Comparison of ENCODE assay signal across 19 cellular contexts in the genomic region with DNA sequence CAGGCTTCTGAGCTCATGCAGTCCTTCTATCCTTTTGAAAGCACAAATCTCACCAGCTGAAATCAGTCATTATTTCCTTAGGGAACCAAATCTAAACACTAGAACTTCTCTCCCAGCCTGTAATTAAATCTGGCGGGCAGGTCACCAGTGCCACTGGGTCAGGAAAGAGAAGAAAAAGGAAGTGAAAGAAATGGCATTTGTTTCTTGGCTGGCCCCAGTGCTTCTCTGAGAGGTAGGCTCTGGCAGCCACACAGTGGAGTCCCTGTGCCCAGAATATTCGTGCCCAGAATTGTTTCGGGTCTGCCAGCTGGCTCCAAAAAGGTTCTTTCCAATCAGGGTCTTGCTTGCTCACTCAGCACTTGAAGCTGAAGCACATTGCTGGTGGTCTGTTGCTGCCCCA.
DNase-seq lines count a peak whose midpoint lies in the region; ATAC-seq, FAIRE-seq and TF ChIP-seq lines count a peak whose summit lies in the region.
"Had no signal": no experiment of that assay in that cellular context is flagged by ENCODE, and none has a peak within 500 bp of the region (broad histone marks: within the 10 kb centered on the region; RNA-seq: fewer than 3 reads in every experiment).

No MANE protein-coding gene starts in this region.

- no peak overlapping the region for H3K27ac ChIP-seq in mammary epithelial cell (ENCODE audit: insufficient read depth, low read depth, low read length)
- H3K27ac ChIP-seq: C4-2B, sigmoid colon had no signal

- no peak for FAIRE-seq in urothelium cell line (lab: Jason Lieb, UNC)
- FAIRE-seq: H1 had no signal

- H4K20me1 ChIP-seq in mammary epithelial cell (ENCODE audit: insufficient read depth, low read length): no peaks in the 10 kb centered on the region

- in situ Hi-C loops in mammary epithelial cell (cut with MboI; ENCODE audit: low sequenced_read_pairs in 2 of 2): no loop called here

- peak in 8 of 14 donors; percentile 6 to 70 (median 32) for DNase-seq in C1 segment of cervical spinal cord (lab: John Stamatoyannopoulos, UW)
- DNase-seq in NAMALWA (ENCODE audit: low spot score): peak; percentile 8
- DNase-seq in mammary epithelial cell: no peak
- DNase-seq in medulla oblongata (ENCODE audit: extremely low spot score): peak; percentile 77
- DNase-seq in occipital lobe (lab: John Stamatoyannopoulos, UW): no peak
- no peak for DNase-seq in urothelium cell line (ENCODE audit: low spot score)
- DNase-seq in activated CD4-positive, alpha-beta T cell treated with anti-CD3 and anti-CD28 coated beads for 36 hours: no peak
- DNase-seq: ACHN, NCI-H1105 treated with DMSO at 0.1 percent for 48 hours, NCI-H526, sigmoid colon, SW 1271 had no signal

- no peaks in the 10 kb centered on the region for H3K79me2 ChIP-seq in mammary epithelial cell (ENCODE audit: insufficient read depth, low read length)

- H2AFZ ChIP-seq in mammary epithelial cell (ENCODE audit: low read depth, low read length): peak overlapping the region; percentile 89

- no peaks in the 10 kb centered on the region for H3K27me3 ChIP-seq in mammary epithelial cell (ENCODE audit: insufficient read depth, low read length)
- H3K27me3 ChIP-seq: sigmoid colon had no signal

- dilution Hi-C loops in mammary epithelial cell (cut with HindIII; ENCODE audit: low sequenced_read_pairs): no loop called here

- no peak overlapping the region for H3K4me3 ChIP-seq in mammary epithelial cell (replicated peaks in 1 of 3; ENCODE audit: insufficient read depth in 1 of 3, low read depth in 2 of 3, low read length in 3 of 3)
- H3K4me3 ChIP-seq: lung, sigmoid colon had no signal

- no peak overlapping the region for H3K27ac Mint-ChIP-seq in activated CD4-positive, alpha-beta T cell treated with anti-CD3 and anti-CD28 coated beads for 36 hours
- H3K27ac Mint-ChIP-seq: activated naive CD4-positive, alpha-beta T cell treated with anti-CD3 and anti-CD28 coated beads, Interleukin-2, amount 50 U/mL, for 72 hours; activated T-helper 1 cell treated with anti-CD3 and anti-CD28 coated beads, Interleukin-12 subunit alpha, Interleukin-12 subunit beta, Interleukin-2, Interleukin-4 antibody, amounts not matched to agents 30 ng/mL and 10 ng/mL and 1 ng/mL, durations not matched to agents 14 hours and 24 hours and 36 hours had no signal

- no peaks in the 10 kb centered on the region for H3K9me3 ChIP-seq in mammary epithelial cell (replicated peaks; ENCODE audit: insufficient read depth, low read length)
- H3K9me3 ChIP-seq: sigmoid colon had no signal

- no peak for ATAC-seq in activated CD4-positive, alpha-beta T cell treated with anti-CD3 and anti-CD28 coated beads for 36 hours
- no peak for ATAC-seq in HG03097 (IDR thresholded peaks at IDR 0.05; ENCODE audit: low FRiP score, unreplicated experiment)
- ATAC-seq: activated naive CD4-positive, alpha-beta T cell treated with anti-CD3 and anti-CD28 coated beads, Interleukin-2, amount 50 U/mL, for 72 hours; Right ventricle myocardium inferior had no signal

- POLR2A ChIA-PET in activated CD4-positive, alpha-beta T cell treated with anti-CD3 and anti-CD28 coated beads for 36 hours (lab: Charles Lee): no interaction called here

- H3K27me3 Mint-ChIP-seq in activated CD4-positive, alpha-beta T cell treated with anti-CD3 and anti-CD28 coated beads for 36 hours: no peaks in the 10 kb centered on the region

- no peak overlapping the region for H3K9ac ChIP-seq in mammary epithelial cell (ENCODE audit: insufficient read depth, low read length)

- peak overlapping the region; percentile 39 for H3K4me2 ChIP-seq in mammary epithelial cell (ENCODE audit: insufficient read depth, low read depth, low read length)

- BruUV-seq in mammary epithelial cell (replicated peaks; lab: Mats Ljungman, UMichigan): no TSS peak

- H3K4me1 ChIP-seq in mammary epithelial cell (ENCODE audit: insufficient read depth, low read length): peaks cover 9% of the 10 kb centered on the region
- H3K4me1 ChIP-seq: sigmoid colon had no signal

- no peak overlapping the region for H3K4me3 Mint-ChIP-seq in activated CD4-positive, alpha-beta T cell treated with anti-CD3 and anti-CD28 coated beads for 36 hours
- H3K4me3 Mint-ChIP-seq: activated T-helper 1 cell treated with anti-CD3 and anti-CD28 coated beads, Interleukin-12 subunit alpha, Interleukin-12 subunit beta, Interleukin-2, Interleukin-4 antibody, amounts not matched to agents 30 ng/mL and 10 ng/mL and 1 ng/mL, durations not matched to agents 14 hours and 24 hours and 36 hours had no signal

- intact Hi-C loops in mammary epithelial cell (cut with micrococcal nuclease): no loop called here
- intact Hi-C loops in activated CD4-positive, alpha-beta T cell treated with anti-CD3 and anti-CD28 coated beads for 36 hours (cut with DNase I, micrococcal nuclease): no loop called here

- 10% methylated on average over 3 of the region's 3 CpGs for WGBS in mammary epithelial cell (ENCODE audit: low coverage, missing lambda C conversion rate)

- CTCF ChIA-PET in mammary epithelial cell (lab: Charles Lee; ENCODE audit: low non-redundant PET): interaction anchor here (0.6 kb wide), 1 partner anchor 340 kb away, joined by 5 read pairs; the partner anchor contains the start of gene CDKN2B
- CTCF ChIA-PET in activated CD4-positive, alpha-beta T cell treated with anti-CD3 and anti-CD28 coated beads for 36 hours (lab: Charles Lee): interaction anchor here (1.7 kb wide), 1 partner anchor 41 kb away, joined by 4 read pairs; no protein-coding TSS in a partner anchor

- no peaks in the 10 kb centered on the region for H3K9me3 Mint-ChIP-seq in activated CD4-positive, alpha-beta T cell treated with anti-CD3 and anti-CD28 coated beads for 36 hours (ENCODE audit: low read depth)
- H3K9me3 Mint-ChIP-seq: activated T-helper 1 cell treated with anti-CD3 and anti-CD28 coated beads, Interleukin-12 subunit alpha, Interleukin-12 subunit beta, Interleukin-2, Interleukin-4 antibody, amounts not matched to agents 30 ng/mL and 10 ng/mL and 1 ng/mL, durations not matched to agents 14 hours and 24 hours and 36 hours had no signal

- peaks cover 17% of the 10 kb centered on the region for H3K4me1 Mint-ChIP-seq in activated CD4-positive, alpha-beta T cell treated with anti-CD3 and anti-CD28 coated beads for 36 hours

- TF ChIP-seq CTCF in mammary epithelial cell (conservative IDR thresholded peaks at IDR 0.05 in 1 of 2, IDR thresholded peaks at IDR 0.05 in 1 of 2; ENCODE audit: extremely low read depth in 1 of 2, insufficient read depth in 1 of 2, low read depth in 1 of 2, low read length in 2 of 2): no peak

- no peaks in the 10 kb centered on the region for H3K36me3 ChIP-seq in mammary epithelial cell (ENCODE audit: insufficient read depth, low read length)
- H3K36me3 ChIP-seq: sigmoid colon had no signal

- H3K36me3 Mint-ChIP-seq in activated CD4-positive, alpha-beta T cell treated with anti-CD3 and anti-CD28 coated beads for 36 hours (ENCODE audit: low read depth): no peaks in the 10 kb centered on the region

Comparison
In these comparisons a context has a peak if more than half of its experiments do, and no peak if none do; other contexts are left out.
1. DNase-seq: peak in C1 segment of cervical spinal cord (8 of 14), NAMALWA (single experiment) and medulla oblongata (single experiment); none in mammary epithelial cell (single experiment), occipital lobe (single experiment), urothelium cell line (single experiment) and activated CD4-positive, alpha-beta T cell treated with anti-CD3 and anti-CD28 coated beads for 36 hours (single experiment).